ENCODE assay signal across 37 cellular contexts in genomic region chr12:132814232-132814631, GRCh38.
"Had no signal": no experiment of that assay in that cellular context is flagged by ENCODE, and none has a peak within 500 bp of the region (broad histone marks: within the 10 kb centered on the region; RNA-seq: fewer than 3 reads in every experiment).

No MANE protein-coding gene starts in this region.

- H3K27me3 ChIP-seq: adrenal gland, breast epithelium, cardiac muscle cell, dorsolateral prefrontal cortex had no signal

- H3K27me3 Mint-ChIP-seq: activated B cell treated with CpG ODN at 0.5 μM for 24 hours; activated CD8-positive, alpha-beta T cell treated with anti-CD3 and anti-CD28 coated beads for 36 hours; activated naive CD4-positive, alpha-beta T cell treated with anti-CD3 and anti-CD28 coated beads, Interleukin-2, amount 10 ng/mL, durations not matched to agents 7 days and 5 days; activated naive CD8-positive, alpha-beta T cell treated with anti-CD3 and anti-CD28 coated beads, Interleukin-2, amount 50 U/mL, for 24 hours; activated T-cell treated with anti-CD3 and anti-CD28 coated beads, Interleukin-2, amount 50 U/mL, for 24 hours; brain; central memory CD8-positive, alpha-beta T cell; dendritic cell treated with granulocyte-macrophage colony-stimulating factor and Interleukin-4, amounts not matched to agents 40 ng/mL and 50 ng/mL, for 4 days; T-helper 17 cell had no signal

- H3K4me3 ChIP-seq: adrenal gland, breast epithelium, cardiac muscle cell, coronary artery, dorsolateral prefrontal cortex had no signal

- H3K4me1 ChIP-seq: adrenal gland, breast epithelium had no signal

- H3K4me1 Mint-ChIP-seq: brain, endodermal cell had no signal

- H3K36me3 ChIP-seq: breast epithelium had no signal

- H3K27ac ChIP-seq: adrenal gland, breast epithelium, cardiac muscle cell, coronary artery, dorsolateral prefrontal cortex, WERI-Rb-1 had no signal

- ATAC-seq: activated CD4-positive, CD25-positive, alpha-beta regulatory T cell treated with anti-CD3 and anti-CD28 coated beads, Interleukin-2, amount 50 U/mL, for 24 hours; activated naive CD8-positive, alpha-beta T cell treated with anti-CD3 and anti-CD28 coated beads, Interleukin-2, amount 50 U/mL, for 24 hours; esophagus mucosa; T-helper 17 cell had no signal

- DNase-seq: activated B cell treated with CpG ODN at 0.5 μM for 24 hours; activated CD4-positive, alpha-beta T cell treated with anti-CD3 and anti-CD28 coated beads for 48 hours; activated CD4-positive, alpha-beta T cell treated with anti-CD3 and anti-CD28 coated beads, Interleukin-2, amount 50 U/mL, for 1 hour; activated CD4-positive, alpha-beta T cell treated with anti-CD3 and anti-CD28 coated beads, Interleukin-2, amount 50 U/mL, for 48 hours; activated CD8-positive, alpha-beta memory T cell treated with anti-CD3 and anti-CD28 coated beads for 24 hours; activated CD8-positive, alpha-beta memory T cell treated with anti-CD3 and anti-CD28 coated beads, Interleukin-2, amount 50 U/mL, for 48 hours; activated CD8-positive, alpha-beta T cell treated with anti-CD3 and anti-CD28 coated beads for 36 hours; activated gamma-delta T cell; activated naive CD4-positive, alpha-beta T cell; activated naive CD4-positive, alpha-beta T cell treated with anti-CD3 and anti-CD28 coated beads, Interleukin-2, amount 10 ng/mL, durations not matched to agents 7 days and 5 days; activated naive CD8-positive, alpha-beta T cell treated with anti-CD3 and anti-CD28 coated beads, Interleukin-2, amount 50 U/mL, for 24 hours; activated T-cell treated with anti-CD3 and anti-CD28 coated beads for 4 hours; activated T-cell treated with anti-CD3 and anti-CD28 coated beads, Interleukin-2, amount 50 U/mL, for 24 hours; activated T-cell treated with anti-CD3 and anti-CD28 coated beads, Interleukin-2, amount 50 U/mL, for 72 hours; adrenal gland; amygdala; aorta; dorsolateral prefrontal cortex; effector memory CD4-positive, alpha-beta T cell; endodermal cell; foreskin fibroblast; head of caudate nucleus; T-helper 1 cell; T-helper 17 cell; T1000; WERI-Rb-1 had no signal

- H3K27ac Mint-ChIP-seq: activated CD8-positive, alpha-beta T cell treated with anti-CD3 and anti-CD28 coated beads for 36 hours; activated naive CD4-positive, alpha-beta T cell treated with anti-CD3 and anti-CD28 coated beads, Interleukin-2, amount 10 ng/mL, durations not matched to agents 7 days and 5 days; activated naive CD4-positive, alpha-beta T cell treated with anti-CD3 and anti-CD28 coated beads, Interleukin-2, amount 50 U/mL, for 72 hours; activated naive CD8-positive, alpha-beta T cell treated with anti-CD3 and anti-CD28 coated beads, Interleukin-2, amount 50 U/mL, for 24 hours; activated T-cell treated with anti-CD3 and anti-CD28 coated beads, Interleukin-2, amount 50 U/mL, for 24 hours; activated T-cell treated with anti-CD3 and anti-CD28 coated beads, Interleukin-2, amount 50 U/mL, for 72 hours; dendritic cell treated with granulocyte-macrophage colony-stimulating factor and Interleukin-4, amounts not matched to agents 40 ng/mL and 50 ng/mL, for 4 days; endodermal cell; T-helper 17 cell; T-helper 2 cell treated with Interferon-gamma antibody and Interleukin-4, amounts not matched to agents 5 μg/mL and 100 μg/mL, for 36 hours had no signal

- FAIRE-seq: frontal cortex had no signal

- H3K4me3 Mint-ChIP-seq: activated B cell treated with CpG ODN at 0.5 μM for 24 hours; activated CD8-positive, alpha-beta T cell treated with anti-CD3 and anti-CD28 coated beads for 36 hours; activated naive CD4-positive, alpha-beta T cell treated with anti-CD3 and anti-CD28 coated beads, Interleukin-2, amount 10 ng/mL, durations not matched to agents 7 days and 5 days; activated naive CD8-positive, alpha-beta T cell treated with anti-CD3 and anti-CD28 coated beads, Interleukin-2, amount 50 U/mL, for 24 hours; activated T-cell treated with anti-CD3 and anti-CD28 coated beads, Interleukin-2, amount 50 U/mL, for 24 hours; activated T-cell treated with anti-CD3 and anti-CD28 coated beads, Interleukin-2, amount 50 U/mL, for 72 hours; brain; central memory CD8-positive, alpha-beta T cell; dendritic cell treated with granulocyte-macrophage colony-stimulating factor and Interleukin-4, amounts not matched to agents 40 ng/mL and 50 ng/mL, for 4 days; endodermal cell; T-helper 17 cell; T-helper 2 cell treated with Interferon-gamma antibody and Interleukin-4, amounts not matched to agents 5 μg/mL and 100 μg/mL, for 36 hours had no signal

- H3K9me3 Mint-ChIP-seq: activated B cell treated with CpG ODN at 0.5 μM for 24 hours; activated CD8-positive, alpha-beta T cell treated with anti-CD3 and anti-CD28 coated beads for 36 hours; activated naive CD4-positive, alpha-beta T cell treated with anti-CD3 and anti-CD28 coated beads, Interleukin-2, amount 50 U/mL, for 72 hours; activated naive CD8-positive, alpha-beta T cell treated with anti-CD3 and anti-CD28 coated beads, Interleukin-2, amount 50 U/mL, for 24 hours; activated T-cell treated with anti-CD3 and anti-CD28 coated beads, Interleukin-2, amount 50 U/mL, for 24 hours; activated T-cell treated with anti-CD3 and anti-CD28 coated beads, Interleukin-2, amount 50 U/mL, for 72 hours; brain; central memory CD8-positive, alpha-beta T cell; T-helper 2 cell treated with Interferon-gamma antibody and Interleukin-4, amounts not matched to agents 5 μg/mL and 100 μg/mL, for 36 hours had no signal

- H3K9me3 ChIP-seq: adrenal gland, breast epithelium had no signal
